ENCODE assay signal across 1 cellular context in genomic region chr12:51047655-51048540, GRCh38.
TF ChIP-seq lines count a peak whose summit lies in the region.

TSS of gene LETMD1 (plus strand) at chr12:51048327. CDS start at chr12:51048357, 30 bp downstream.

TF ChIP-seq in WTC11, 78 proteins besides CTCF, POLR2A, EP300 and RAD21 (continued from another document and continues in another):
- TF ChIP-seq PRDM15 (CRISPR knock-in tag; IDR thresholded peaks at IDR 0.05) (no peak), ELF4 (CRISPR knock-in tag; IDR thresholded peaks at IDR 0.05; ENCODE audit: low read depth) (no peak), E2F4 (CRISPR knock-in tag; IDR thresholded peaks at IDR 0.05; ENCODE audit: borderline replicate concordance, low read depth) (no peak), NFE2L1 (CRISPR knock-in tag; IDR thresholded peaks at IDR 0.05) (no peak), ATF2 (CRISPR knock-in tag; IDR thresholded peaks at IDR 0.05; ENCODE audit: borderline replicate concordance, low read depth) (no peak), IRF2 (CRISPR knock-in tag; IDR thresholded peaks at IDR 0.05; ENCODE audit: borderline replicate concordance, low read depth) (no peak), FOXJ3 (CRISPR knock-in tag; IDR thresholded peaks at IDR 0.05; ENCODE audit: borderline replicate concordance) (no peak), AR (CRISPR knock-in tag; IDR thresholded peaks at IDR 0.05) (no peak), ZNF263 (CRISPR knock-in tag; IDR thresholded peaks at IDR 0.05; ENCODE audit: low read depth) (no peak), RORB (CRISPR knock-in tag; IDR thresholded peaks at IDR 0.05) (no peak), JUN (CRISPR knock-in tag; IDR thresholded peaks at IDR 0.05) (no peak), AFF4 (CRISPR knock-in tag; IDR thresholded peaks at IDR 0.05; ENCODE audit: borderline replicate concordance) (no peak), ZNF138 (CRISPR knock-in tag; conservative IDR thresholded peaks at IDR 0.05) (no peak), OVOL2 (CRISPR knock-in tag; IDR thresholded peaks at IDR 0.05; ENCODE audit: borderline replicate concordance) (no peak), ZSCAN18 (CRISPR knock-in tag; IDR thresholded peaks at IDR 0.05) (no peak), NR1H2 (CRISPR knock-in tag; IDR thresholded peaks at IDR 0.05) (no peak), ZNF416 (CRISPR knock-in tag; IDR thresholded peaks at IDR 0.05) (no peak), EMX1 (CRISPR knock-in tag; IDR thresholded peaks at IDR 0.05) (no peak), ZNF232 (CRISPR knock-in tag; IDR thresholded peaks at IDR 0.05) (no peak), ZNF396 (CRISPR knock-in tag; IDR thresholded peaks at IDR 0.05; ENCODE audit: borderline replicate concordance) (no peak), ZNF532 (CRISPR knock-in tag; IDR thresholded peaks at IDR 0.05; ENCODE audit: borderline replicate concordance) (no peak), E2F5 (CRISPR knock-in tag; IDR thresholded peaks at IDR 0.05) (no peak), STAT6 (CRISPR knock-in tag; conservative IDR thresholded peaks at IDR 0.05; ENCODE audit: low read depth) (no peak), ZNF121 (CRISPR knock-in tag; IDR thresholded peaks at IDR 0.05) (no peak), SP1 (CRISPR knock-in tag; conservative IDR thresholded peaks at IDR 0.05) (no peak), ESRRA (CRISPR knock-in tag; IDR thresholded peaks at IDR 0.05; ENCODE audit: borderline replicate concordance) (no peak; the same call in none of the 2 replicates)
